Comparison of ENCODE assay signal across 8 cellular contexts in genomic region chr2:169572821-169573159, GRCh38. TPM values are rescaled to one million over a fixed set of nuclear protein-coding genes. Genes with fewer than 3 reads are reported as not detected.
DNase-seq lines count a peak whose midpoint lies in the region; ATAC-seq and TF ChIP-seq lines count a peak whose summit lies in the region.

No MANE protein-coding gene starts in this region.

- H3K27me3 Mint-ChIP-seq in T-helper 17 cell: no peaks in the 10 kb centered on the region

- 25 to 27% methylated on average over 2 of the region's 2 CpGs for WGBS in gastroesophageal sphincter (ENCODE audit: low coverage in 1 of 2), 2 donors

- TF ChIP-seq EP300 in gastroesophageal sphincter (IDR thresholded peaks at IDR 0.05): no peak

- peaks cover 2% of the 10 kb centered on the region for H3K36me3 Mint-ChIP-seq in T-helper 17 cell (ENCODE audit: low read depth)

- ATAC-seq in T-helper 17 cell (no peak), gastroesophageal sphincter (no peak), HG03045 (IDR thresholded peaks at IDR 0.05; ENCODE audit: unreplicated experiment) (no peak)

- no peak for TF ChIP-seq CTCF in GM12865 (IDR thresholded peaks at IDR 0.05; ENCODE audit: insufficient read depth, low read depth, low read length, missing control alignments)
- no peak for TF ChIP-seq CTCF in gastroesophageal sphincter (IDR thresholded peaks at IDR 0.05)

- H3K27ac ChIP-seq in gastroesophageal sphincter: peak overlapping the region in 1 of 4 donors; percentile 82

- no peak for TF ChIP-seq POLR2A in gastroesophageal sphincter (IDR thresholded peaks at IDR 0.05)

- peak overlapping the region; percentile 96 for H3K4me3 Mint-ChIP-seq in T-helper 17 cell

- no peaks in the 10 kb centered on the region for H3K36me3 ChIP-seq in gastroesophageal sphincter

- H3K4me1 Mint-ChIP-seq in T-helper 17 cell: peaks cover 19% of the 10 kb centered on the region

- DNase-seq in GM12865 (ENCODE audit: low read depth) (no peak), T-helper 17 cell (no peak), skeletal muscle cell (ENCODE audit: low read depth) (no peak), NCI-H1092 (lab: John Stamatoyannopoulos, UW) (no peak), NCI-H2196 (lab: John Stamatoyannopoulos, UW; ENCODE audit: unreplicated experiment) (no peak), ureter (ENCODE audit: low spot score) (no peak)

- no peaks in the 10 kb centered on the region for H3K27me3 ChIP-seq in gastroesophageal sphincter

- peak overlapping the region; percentile 94 for H3K4me3 ChIP-seq in GM12865 (ENCODE audit: low read depth, low read length)
- H3K4me3 ChIP-seq in gastroesophageal sphincter: peak overlapping the region; percentile 66 to 86
- H3K4me3 ChIP-seq in skeletal muscle cell (ENCODE audit: low read depth, low read length): peak overlapping the region; percentile 75

- H3K4me1 ChIP-seq in gastroesophageal sphincter: peaks cover 0 to 23% (median 0%) of the 10 kb centered on the region in 3 donors

- H3K27ac Mint-ChIP-seq in T-helper 17 cell: peak overlapping the region; percentile 96

- H3K9me3 ChIP-seq in T-helper 17 cell (ENCODE audit: control insufficient read depth, low read length, poor library complexity, severe bottlenecking) (no peaks in the 10 kb centered on the region), gastroesophageal sphincter (no peaks in the 10 kb centered on the region)

RNA-seq across cellular contexts. Expression of gene FASTKD1, which starts 0.9 kb away (rescaled TPM):
- total RNA-seq in T-helper 17 cell: 10 to 100 TPM; 15.6 to 18.4 TPM
- total RNA-seq in gastroesophageal sphincter: 10 to 100 TPM in 2 of 4 donors, 1 to 10 TPM in 2; 8.6 to 12.2 (median 10.6) TPM
- total RNA-seq in ureter: 27.7 TPM

RNA-seq across cellular contexts. Expression of gene PPIG, which starts 11.4 kb away (rescaled TPM):
- 10 to 100 TPM; 64.3 to 66.0 TPM for total RNA-seq in T-helper 17 cell
- 10 to 100 TPM; 33.3 to 58.8 (median 37.6) TPM for total RNA-seq in gastroesophageal sphincter
- 59.2 TPM for total RNA-seq in ureter
